ENCODE assay signal across 35 cellular contexts in genomic region chr2:930935-931334, GRCh38. TPM values are rescaled to one million over a fixed set of nuclear protein-coding genes. Genes with fewer than 3 reads are reported as not detected.
"Had no signal": no experiment of that assay in that cellular context is flagged by ENCODE, and none has a peak within 500 bp of the region (broad histone marks: within the 10 kb centered on the region; RNA-seq: fewer than 3 reads in every experiment).

No MANE protein-coding gene starts in this region.

- H3K9me3 ChIP-seq: adrenal gland, body of pancreas, breast epithelium had no signal

- H3K4me1 ChIP-seq: body of pancreas, breast epithelium had no signal

- H3K27ac ChIP-seq: adrenal gland, body of pancreas, brain microvascular endothelial cell, breast epithelium, VCaP had no signal

- DNase-seq: activated B cell treated with CpG ODN at 0.5 μM for 24 hours; activated CD4-positive, alpha-beta memory T cell treated with anti-CD3 and anti-CD28 coated beads for 36 hours; activated CD4-positive, alpha-beta T cell treated with anti-CD3 and anti-CD28 coated beads for 4 hours; activated CD4-positive, alpha-beta T cell treated with anti-CD3 and anti-CD28 coated beads, Interleukin-2, amount 10 ng/mL, durations not matched to agents 24 days and 14 days; activated CD4-positive, alpha-beta T cell treated with anti-CD3 and anti-CD28 coated beads, Interleukin-2, amount 50 U/mL, for 1 hour; activated CD4-positive, alpha-beta T cell treated with anti-CD3 and anti-CD28 coated beads, Interleukin-2, amount 50 U/mL, for 4 hours; activated CD4-positive, CD25-positive, alpha-beta regulatory T cell treated with anti-CD3 and anti-CD28 coated beads, Interleukin-2, amount 50 U/mL, for 72 hours; activated CD8-positive, alpha-beta memory T cell treated with anti-CD3 and anti-CD28 coated beads, Interleukin-2, amount 50 U/mL, for 4 hours; activated CD8-positive, alpha-beta T cell treated with anti-CD3 and anti-CD28 coated beads for 36 hours; activated effector memory CD4-positive, alpha-beta T cell treated with anti-CD3 and anti-CD28 coated beads, Interleukin-2, amount 50 U/mL, for 16 hours; activated gamma-delta T cell treated with Interleukin-2 at 50 U/mL for 16 hours; activated naive CD4-positive, alpha-beta T cell; activated naive CD4-positive, alpha-beta T cell treated with anti-CD3 and anti-CD28 coated beads for 36 hours; activated naive CD4-positive, alpha-beta T cell treated with anti-CD3 and anti-CD28 coated beads, Interleukin-2, amount 50 U/mL, for 16 hours; activated naive CD8-positive, alpha-beta T cell treated with anti-CD3 and anti-CD28 coated beads for 36 hours; activated T-cell treated with anti-CD3 and anti-CD28 coated beads for 4 hours; activated T-cell treated with anti-CD3 and anti-CD28 coated beads, Interleukin-2, amount 50 U/mL, for 1 hour; activated T-cell treated with anti-CD3 and anti-CD28 coated beads, Interleukin-2, amount 50 U/mL, for 4 hours; activated T-cell treated with anti-CD3 and anti-CD28 coated beads, Interleukin-2, amount 50 U/mL, for 72 hours; adrenal gland; amniotic stem cell; aorta; body of pancreas; brain microvascular endothelial cell; central memory CD4-positive, alpha-beta T cell; T-helper 1 cell; T-helper 2 cell; T-helper 9 cell had no signal

- H3K4me3 ChIP-seq: adrenal gland, body of pancreas, breast epithelium had no signal

- FAIRE-seq: astrocyte, TTC549 had no signal

- H3K27me3 ChIP-seq: adrenal gland, body of pancreas, brain microvascular endothelial cell, breast epithelium had no signal

- H3K36me3 ChIP-seq: adrenal gland, brain microvascular endothelial cell, breast epithelium had no signal

- ATAC-seq: activated CD8-positive, alpha-beta T cell treated with anti-CD3 and anti-CD28 coated beads for 36 hours; activated naive CD4-positive, alpha-beta T cell treated with anti-CD3 and anti-CD28 coated beads, Interleukin-2, amount 50 U/mL, for 72 hours; activated T-cell treated with anti-CD3 and anti-CD28 coated beads, Interleukin-2, amount 50 U/mL, for 4 hours; activated T-cell treated with anti-CD3 and anti-CD28 coated beads, Interleukin-2, amount 50 U/mL, for 72 hours; activated T-helper 17 cell treated with anti-CD3 and anti-CD28 coated beads, Interleukin-2, amount 50 U/mL, for 72 hours; body of pancreas had no signal

RNA-seq across cellular contexts. Expression of gene SNTG2, which starts 19.7 kb away (rescaled TPM):
- total RNA-seq: activated CD4-positive, alpha-beta T cell treated with anti-CD3 and anti-CD28 coated beads, Interleukin-2, amount 10 ng/mL, durations not matched to agents 24 days and 14 days; activated T-helper 1 cell treated with anti-CD3 and anti-CD28 coated beads, Interleukin-12 subunit alpha, Interleukin-12 subunit beta, Interleukin-2, Interleukin-4 antibody, amounts not matched to agents 30 ng/mL and 10 ng/mL and 1 ng/mL, durations not matched to agents 14 hours and 24 hours and 36 hours had no signal
- polyA plus RNA-seq: aorta had no signal
